Comparison of ENCODE assay signal across 2 cellular contexts in the genomic region with DNA sequence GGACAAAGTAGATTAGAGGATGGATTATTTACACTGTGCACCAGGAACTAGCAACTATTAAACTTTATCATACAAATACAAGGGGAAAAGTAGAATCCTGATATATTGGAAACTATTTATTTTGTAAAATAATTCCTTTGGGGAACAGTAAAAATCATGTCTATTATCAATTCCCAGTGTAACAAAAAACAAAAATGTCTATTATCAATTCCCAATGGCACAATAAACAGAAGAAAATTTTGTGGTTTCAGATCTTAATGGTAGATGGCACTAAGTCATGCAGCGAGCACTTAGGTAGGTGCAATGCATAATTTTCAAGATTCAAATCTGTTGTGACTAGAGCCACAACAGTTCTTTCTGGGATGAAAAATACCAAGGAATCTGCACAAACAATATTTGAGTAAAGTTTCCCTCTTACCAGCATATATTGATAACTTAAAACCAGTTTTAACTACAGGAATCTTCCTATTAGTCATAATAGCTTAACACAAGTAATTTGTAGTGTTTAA.
TF ChIP-seq lines count a peak whose summit lies in the region.

No MANE protein-coding gene starts in this region.

TF ChIP-seq in HCT116, 20 proteins besides CTCF, POLR2A, EP300 and RAD21 (continued from another document):
- TF ChIP-seq FOSL1 (IDR thresholded peaks at IDR 0.05; ENCODE audit: low read depth) (no peak), CBX3 (IDR thresholded peaks at IDR 0.05; ENCODE audit: low read depth) (no peak), ZBTB33 (IDR thresholded peaks at IDR 0.05; ENCODE audit: extremely low read depth, insufficient replicate concordance, low read length) (no peak), JUND (IDR thresholded peaks at IDR 0.05) (no peak), ATF3 (IDR thresholded peaks at IDR 0.05) (no peak), ZNF274 (IDR thresholded peaks at IDR 0.05; ENCODE audit: low read depth, low read length) (no peak), SRF (IDR thresholded peaks at IDR 0.05; ENCODE audit: low read depth) (no peak), EZH2 (IDR thresholded peaks at IDR 0.05) (no peak), SIN3A (IDR thresholded peaks at IDR 0.05; ENCODE audit: low read depth) (no peak)
TF ChIP-seq in HCT116: peak in this region for 0.

TF ChIP-seq in endothelial cell of umbilical vein, 7 proteins besides CTCF, POLR2A, EP300 and RAD21:
- TF ChIP-seq FOS (IDR thresholded peaks at IDR 0.05; ENCODE audit: borderline replicate concordance, insufficient read depth, low read length) (no peak), EZH2 (IDR thresholded peaks at IDR 0.05; ENCODE audit: borderline replicate concordance, low read depth, low read length, severe bottlenecking) (no peak), MYC (IDR thresholded peaks at IDR 0.05; ENCODE audit: low read depth, low read length) (no peak), POLR2AphosphoS5 (IDR thresholded peaks at IDR 0.05; ENCODE audit: insufficient read depth, low read depth, low read length) (no peak), GATA2 (IDR thresholded peaks at IDR 0.05; ENCODE audit: insufficient read depth, insufficient read length, low read depth, low read length) (no peak), JUN (IDR thresholded peaks at IDR 0.05; ENCODE audit: borderline replicate concordance, insufficient read depth, insufficient read length, low read depth) (no peak)
- TF ChIP-seq, protein P1, sequence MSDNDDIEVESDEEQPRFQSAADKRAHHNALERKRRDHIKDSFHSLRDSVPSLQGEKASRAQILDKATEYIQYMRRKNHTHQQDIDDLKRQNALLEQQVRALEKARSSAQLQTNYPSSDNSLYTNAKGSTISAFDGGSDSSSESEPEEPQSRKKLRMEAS (IDR thresholded peaks at IDR 0.05; ENCODE audit: insufficient read depth, insufficient read length): no peak
